In the genomic region with DNA sequence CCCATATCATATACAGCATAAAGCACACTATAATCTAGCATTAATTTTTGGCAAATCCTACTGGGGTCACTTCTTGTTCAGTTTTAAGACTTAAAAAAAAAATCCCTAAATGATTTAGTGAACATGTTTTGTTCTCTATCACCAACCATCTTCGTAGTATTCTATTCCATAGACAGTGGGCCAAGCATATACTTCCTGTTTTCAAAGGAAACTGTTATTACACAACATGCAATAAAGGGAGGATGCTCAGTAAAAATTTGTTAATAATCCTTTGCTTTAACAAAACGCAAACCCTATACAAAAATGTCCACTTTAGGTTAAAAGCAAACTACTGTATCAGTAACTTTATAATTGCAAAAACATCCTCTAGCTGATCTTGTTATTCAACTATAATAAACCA, we compare ENCODE assay signal across 15 cellular contexts. TPM values are rescaled to one million over a fixed set of nuclear protein-coding genes. Genes with fewer than 3 reads are reported as not detected.
DNase-seq lines count a peak whose midpoint lies in the region; ATAC-seq and TF ChIP-seq lines count a peak whose summit lies in the region.
"Had no signal": no experiment of that assay in that cellular context is flagged by ENCODE, and none has a peak within 500 bp of the region (broad histone marks: within the 10 kb centered on the region; RNA-seq: fewer than 3 reads in every experiment).

No MANE protein-coding gene starts in this region.

- intact Hi-C loops in sciatic nerve (cut with DNase I): no loop called here
- intact Hi-C loops in lower leg skin (cut with DNase I; ENCODE audit: low total_unique reads): no loop called here

- H3K9ac ChIP-seq in SK-N-SH (no peak overlapping the region), endocrine pancreas (ENCODE audit: control insufficient read depth, insufficient read depth, low read length) (no peak overlapping the region)
- H3K9ac ChIP-seq: KMS-11 had no signal

- H3K27ac ChIP-seq in SK-N-SH (ENCODE audit: low read depth in 2 of 2, low read length in 1 of 2): peak overlapping the region in 1 of 2 experiments; percentile 45; a peak in 2 of 4 replicates
- H3K27ac ChIP-seq: 22Rv1, KMS-11, SJCRH30, tibial artery had no signal

- peaks cover 56% of the 10 kb centered on the region for H3F3A ChIP-seq in SK-N-SH (replicated peaks; ENCODE audit: insufficient read depth)

- no peak for TF ChIP-seq POLR2A in lower leg skin (IDR thresholded peaks at IDR 0.05)

- H3K4me1 ChIP-seq in SK-N-SH (ENCODE audit: control insufficient read depth in 1 of 2, insufficient read depth in 2 of 2, low read depth in 1 of 2, low read length in 1 of 2) (peaks cover 0 to 10% of the 10 kb centered on the region in 2 experiments; a peak in 3 of 4 replicates), endocrine pancreas (ENCODE audit: control insufficient read depth, insufficient read depth, low read length) (peaks cover 21% of the 10 kb centered on the region)

- no peak overlapping the region for H2AFZ ChIP-seq in SK-N-SH (ENCODE audit: low read depth)

- H3K9me2 ChIP-seq in SK-N-SH: no peaks in the 10 kb centered on the region

- DNase-seq in SK-N-SH (no peak), MV-4-11 (lab: John Stamatoyannopoulos, UW) (peak; percentile 63), sciatic nerve (ENCODE audit: low spot score) (no peak), lower leg skin (ENCODE audit: low spot score in 2 of 2) (no peak), DMS79 (lab: John Stamatoyannopoulos, UW) (no peak), pons (ENCODE audit: low spot score) (no peak)
- DNase-seq: activated CD4-positive, alpha-beta T cell treated with anti-CD3 and anti-CD28 coated beads, Interleukin-2, amount 50 U/mL, for 1 hour; activated T-cell treated with anti-CD3 and anti-CD28 coated beads, Interleukin-2, amount 50 U/mL, for 24 hours; effector memory CD8-positive, alpha-beta T cell; tibial artery had no signal

- H3K4me3 ChIP-seq in SK-N-SH (ENCODE audit: low read depth in 2 of 2, low read length in 1 of 2) (no peak overlapping the region), endocrine pancreas (ENCODE audit: control insufficient read depth, insufficient read depth, low read length) (peak overlapping the region; percentile 22), lower leg skin (ENCODE audit: low read depth, poor library complexity, severe bottlenecking) (no peak overlapping the region)
- H3K4me3 ChIP-seq: SJCRH30, tibial artery had no signal

- peaks cover 87 to 90% of the 10 kb centered on the region in 2 experiments for H3K36me3 ChIP-seq in SK-N-SH (replicated peaks in 1 of 2; ENCODE audit: control insufficient read depth in 1 of 2, insufficient read depth in 2 of 2, low read length in 1 of 2)
- H3K36me3 ChIP-seq in endocrine pancreas (ENCODE audit: control insufficient read depth, insufficient read depth, low read length): peaks cover 2% of the 10 kb centered on the region

- H3K4me2 ChIP-seq in SK-N-SH: no peak overlapping the region
- H3K4me2 ChIP-seq: KMS-11 had no signal

- peaks cover 36% of the 10 kb centered on the region; the same call in 1 of the 2 replicates for H3K79me2 ChIP-seq in SK-N-SH (ENCODE audit: insufficient read depth)

- H3K9me3 ChIP-seq in SK-N-SH (no peaks in the 10 kb centered on the region; the same call in 1 of the 2 replicates), endocrine pancreas (ENCODE audit: control insufficient read depth, low read length) (no peaks in the 10 kb centered on the region)
- H3K9me3 ChIP-seq: SJCRH30, tibial artery had no signal

- no peak for TF ChIP-seq RAD21 in SK-N-SH (IDR thresholded peaks at IDR 0.05; ENCODE audit: low read length)

- CTCF ChIA-PET in SK-N-SH (lab: Yijun Ruan, JAX): interaction anchor here (0.6 to 3.1 kb wide), 16 partner anchors 10 to 386 kb away, joined by 3 to 39 read pairs (median 5); a partner anchor contains a TSS

- ATAC-seq in SK-N-SH treated with all-trans-retinoic acid at 6 μM for 48 hours (peak; percentile 5; the same call in 1 of the 3 replicates), sciatic nerve (peak; percentile 25)

- POLR2A ChIA-PET in SK-N-SH (lab: Yijun Ruan, JAX): no interaction called here

- H3K27me3 ChIP-seq in SK-N-SH (ENCODE audit: insufficient read depth) (no peaks in the 10 kb centered on the region), endocrine pancreas (ENCODE audit: control insufficient read depth, insufficient read depth, low read length) (no peaks in the 10 kb centered on the region)
- H3K27me3 ChIP-seq: SJCRH30, tibial artery had no signal

- no peaks in the 10 kb centered on the region for H4K20me1 ChIP-seq in SK-N-SH (ENCODE audit: insufficient read depth)

- no peak for TF ChIP-seq EP300 in SK-N-SH (IDR thresholded peaks at IDR 0.05; ENCODE audit: borderline replicate concordance in 1 of 2, low read depth in 1 of 2, low read length in 1 of 2)

- WGBS in SK-N-SH (ENCODE audit: low lambda C conversion rate): 76% methylated on average over 2 of the region's 2 CpGs
- 62 to 75% methylated on average over 2 of the region's 2 CpGs for WGBS in lower leg skin, 2 donors

- TF ChIP-seq CTCF in SK-N-SH (IDR thresholded peaks at IDR 0.05) (no peak), lower leg skin (IDR thresholded peaks at IDR 0.05) (no peak)

TF ChIP-seq in SK-N-SH treated with all-trans-retinoic acid at 6 μM for 48 hours, 23 proteins besides CTCF, POLR2A, EP300 and RAD21:
- no peak for TF ChIP-seq OSR1 (CRISPR knock-in tag; IDR thresholded peaks at IDR 0.05)
TF ChIP-seq in SK-N-SH treated with all-trans-retinoic acid at 6 μM for 48 hours: peak in this region for 0.

TF ChIP-seq in SK-N-SH, 30 proteins besides CTCF, POLR2A, EP300 and RAD21:
- TF ChIP-seq, protein P1, sequence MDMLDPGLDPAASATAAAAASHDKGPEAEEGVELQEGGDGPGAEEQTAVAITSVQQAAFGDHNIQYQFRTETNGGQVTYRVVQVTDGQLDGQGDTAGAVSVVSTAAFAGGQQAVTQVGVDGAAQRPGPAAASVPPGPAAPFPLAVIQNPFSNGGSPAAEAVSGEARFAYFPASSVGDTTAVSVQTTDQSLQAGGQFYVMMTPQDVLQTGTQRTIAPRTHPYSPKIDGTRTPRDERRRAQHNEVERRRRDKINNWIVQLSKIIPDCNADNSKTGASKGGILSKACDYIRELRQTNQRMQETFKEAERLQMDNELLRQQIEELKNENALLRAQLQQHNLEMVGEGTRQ (IDR thresholded peaks at IDR 0.05; ENCODE audit: borderline replicate concordance, low read depth, low read length): no peak
- TF ChIP-seq POLR2AphosphoS5 (IDR thresholded peaks at IDR 0.05; ENCODE audit: low read depth, low read length) (no peak), TCF12 (IDR thresholded peaks at IDR 0.05) (no peak), TEAD4 (IDR thresholded peaks at IDR 0.05; ENCODE audit: borderline replicate concordance, insufficient read depth) (no peak), RXRA (IDR thresholded peaks at IDR 0.05; ENCODE audit: borderline replicate concordance, low read depth) (no peak), RCOR1 (IDR thresholded peaks at IDR 0.05; ENCODE audit: low read length) (no peak), JUND (IDR thresholded peaks at IDR 0.05) (no peak), MEF2A (IDR thresholded peaks at IDR 0.05; ENCODE audit: borderline replicate concordance, low read depth) (no peak), FOSL2 (IDR thresholded peaks at IDR 0.05; ENCODE audit: borderline replicate concordance, low read depth) (no peak), NFIC (IDR thresholded peaks at IDR 0.05; ENCODE audit: borderline replicate concordance) (no peak), RFX5 (IDR thresholded peaks at IDR 0.05; ENCODE audit: low read length) (no peak), FOXJ3 (CRISPR knock-in tag; IDR thresholded peaks at IDR 0.05) (no peak)
- TF ChIP-seq, protein P2, sequence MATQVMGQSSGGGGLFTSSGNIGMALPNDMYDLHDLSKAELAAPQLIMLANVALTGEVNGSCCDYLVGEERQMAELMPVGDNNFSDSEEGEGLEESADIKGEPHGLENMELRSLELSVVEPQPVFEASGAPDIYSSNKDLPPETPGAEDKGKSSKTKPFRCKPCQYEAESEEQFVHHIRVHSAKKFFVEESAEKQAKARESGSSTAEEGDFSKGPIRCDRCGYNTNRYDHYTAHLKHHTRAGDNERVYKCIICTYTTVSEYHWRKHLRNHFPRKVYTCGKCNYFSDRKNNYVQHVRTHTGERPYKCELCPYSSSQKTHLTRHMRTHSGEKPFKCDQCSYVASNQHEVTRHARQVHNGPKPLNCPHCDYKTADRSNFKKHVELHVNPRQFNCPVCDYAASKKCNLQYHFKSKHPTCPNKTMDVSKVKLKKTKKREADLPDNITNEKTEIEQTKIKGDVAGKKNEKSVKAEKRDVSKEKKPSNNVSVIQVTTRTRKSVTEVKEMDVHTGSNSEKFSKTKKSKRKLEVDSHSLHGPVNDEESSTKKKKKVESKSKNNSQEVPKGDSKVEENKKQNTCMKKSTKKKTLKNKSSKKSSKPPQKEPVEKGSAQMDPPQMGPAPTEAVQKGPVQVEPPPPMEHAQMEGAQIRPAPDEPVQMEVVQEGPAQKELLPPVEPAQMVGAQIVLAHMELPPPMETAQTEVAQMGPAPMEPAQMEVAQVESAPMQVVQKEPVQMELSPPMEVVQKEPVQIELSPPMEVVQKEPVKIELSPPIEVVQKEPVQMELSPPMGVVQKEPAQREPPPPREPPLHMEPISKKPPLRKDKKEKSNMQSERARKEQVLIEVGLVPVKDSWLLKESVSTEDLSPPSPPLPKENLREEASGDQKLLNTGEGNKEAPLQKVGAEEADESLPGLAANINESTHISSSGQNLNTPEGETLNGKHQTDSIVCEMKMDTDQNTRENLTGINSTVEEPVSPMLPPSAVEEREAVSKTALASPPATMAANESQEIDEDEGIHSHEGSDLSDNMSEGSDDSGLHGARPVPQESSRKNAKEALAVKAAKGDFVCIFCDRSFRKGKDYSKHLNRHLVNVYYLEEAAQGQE (IDR thresholded peaks at IDR 0.05; ENCODE audit: low read depth, low read length): no peak
- TF ChIP-seq, protein P3, sequence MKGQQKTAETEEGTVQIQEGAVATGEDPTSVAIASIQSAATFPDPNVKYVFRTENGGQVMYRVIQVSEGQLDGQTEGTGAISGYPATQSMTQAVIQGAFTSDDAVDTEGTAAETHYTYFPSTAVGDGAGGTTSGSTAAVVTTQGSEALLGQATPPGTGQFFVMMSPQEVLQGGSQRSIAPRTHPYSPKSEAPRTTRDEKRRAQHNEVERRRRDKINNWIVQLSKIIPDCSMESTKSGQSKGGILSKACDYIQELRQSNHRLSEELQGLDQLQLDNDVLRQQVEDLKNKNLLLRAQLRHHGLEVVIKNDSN (IDR thresholded peaks at IDR 0.05; ENCODE audit: borderline replicate concordance, low read depth): no peak

RNA-seq across cellular contexts. Expression of a gene that starts 13.0 kb away (rescaled TPM):
- 29.1 and 41.1 TPM in 2 replicates for polyA plus RNA-seq in SK-N-SH (2012; rRNA removed)
- 38.1 and 45.5 TPM in 2 replicates for polyA plus RNA-seq in SK-N-SH (2012; cell fraction: cytosol; rRNA removed)
- 26.7 and 39.9 TPM in 2 replicates for polyA plus RNA-seq in SK-N-SH (2012; cell fraction: nucleus; rRNA removed)
- total RNA-seq in sciatic nerve (86.4 TPM), lower leg skin (10 to 100 TPM; 44.1 to 82.3 (median 66.5) TPM)
